In the genomic region with DNA sequence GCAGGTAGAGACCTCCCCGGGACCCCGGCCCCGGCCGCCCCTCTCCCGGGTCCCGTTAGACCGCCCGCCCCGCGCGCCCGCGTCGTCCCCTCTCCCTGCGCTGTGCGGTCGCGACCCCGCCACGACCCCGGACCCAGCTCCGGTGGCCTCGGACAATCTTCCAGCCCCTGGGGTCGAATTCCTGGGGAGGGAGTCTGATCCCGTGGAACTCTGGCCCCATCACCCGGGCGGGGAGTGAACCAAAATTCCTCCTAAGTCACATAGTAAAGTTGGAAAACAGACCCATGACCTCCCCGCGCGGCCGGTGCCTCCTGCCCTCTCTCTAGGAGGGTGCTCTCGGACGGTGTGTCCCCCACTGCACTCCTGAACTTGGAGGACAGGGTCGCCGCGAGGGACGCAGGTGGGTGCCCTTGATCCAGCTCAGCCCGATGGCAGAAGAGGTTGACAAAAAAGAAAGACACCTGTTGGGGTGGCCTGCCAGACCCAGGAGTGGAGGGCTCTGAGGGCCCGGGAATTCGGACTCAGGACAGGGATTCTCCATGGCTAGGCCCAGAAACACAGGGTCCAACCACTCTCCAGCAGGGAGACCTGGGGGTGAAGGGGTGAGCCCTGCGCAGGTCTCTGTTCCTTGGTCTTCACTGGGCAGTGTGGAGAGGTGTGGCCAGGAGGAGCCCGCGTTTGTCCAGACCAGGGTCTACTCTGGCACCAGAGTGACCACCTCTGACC, we compare ENCODE assay signal across 8 cellular contexts. TPM values are rescaled to one million over a fixed set of nuclear protein-coding genes. Genes with fewer than 3 reads are reported as not detected.
DNase-seq lines count a peak whose midpoint lies in the region; ATAC-seq and TF ChIP-seq lines count a peak whose summit lies in the region.

No MANE protein-coding gene starts in this region.

- in situ Hi-C loops in GM13976 (cut with MboI; ENCODE audit: low sequenced_read_pairs, unreplicated experiment), result no loop called here

- H3K27me3 ChIP-seq in right atrium auricular region, result no peaks in the 10 kb centered on the region

- peaks cover 17% of the 10 kb centered on the region for H3K4me1 Mint-ChIP-seq in activated T-cell treated with anti-CD3 and anti-CD28 coated beads, Interleukin-2, amount 50 U/mL, for 4 hours (ENCODE audit: low read depth)

- DNase-seq in activated T-cell treated with anti-CD3 and anti-CD28 coated beads, Interleukin-2, amount 50 U/mL, for 4 hours, result no peak
- DNase-seq in right atrium auricular region (ENCODE audit: low spot score), result no peak
- DNase-seq in retinal pigment epithelial cell (ENCODE audit: low read depth), result no peak
- DNase-seq in GM13976 (ENCODE audit: low spot score), result no peak
- DNase-seq in DMS153 (lab: John Stamatoyannopoulos, UW), result no peak
- no peak for DNase-seq in SW 1271 (lab: John Stamatoyannopoulos, UW)

- no peak for ATAC-seq in activated T-cell treated with anti-CD3 and anti-CD28 coated beads, Interleukin-2, amount 50 U/mL, for 4 hours
- no peak for ATAC-seq in HG03460 (IDR thresholded peaks at IDR 0.05; ENCODE audit: unreplicated experiment)

- TF ChIP-seq CTCF in right atrium auricular region (IDR thresholded peaks at IDR 0.05) (peak in 1 of 2 donors; percentile 10), retinal pigment epithelial cell (conservative IDR thresholded peaks at IDR 0.05; ENCODE audit: low read depth, low read length) (no peak), GM13976 (IDR thresholded peaks at IDR 0.05; ENCODE audit: borderline replicate concordance, control extremely low read depth, extremely low read depth, insufficient read depth, missing control alignments) (no peak)

- peak overlapping the region; percentile 85 to 92 for H3K27ac ChIP-seq in right atrium auricular region

- H3K27me3 Mint-ChIP-seq in activated T-cell treated with anti-CD3 and anti-CD28 coated beads, Interleukin-2, amount 50 U/mL, for 4 hours (ENCODE audit: low read depth), result peaks cover 29% of the 10 kb centered on the region

- H3K9me3 ChIP-seq in right atrium auricular region, result no peaks in the 10 kb centered on the region

- H3K4me1 ChIP-seq in right atrium auricular region, result peaks cover 0 to 53% of the 10 kb centered on the region in 2 donors

- H3K4me3 ChIP-seq in GM08714 (ENCODE audit: low read length) (peak overlapping the region; percentile 10; the same call in 1 of the 2 replicates), right atrium auricular region (peak overlapping the region; percentile 64 to 65), retinal pigment epithelial cell (ENCODE audit: low read length) (peak overlapping the region; percentile 35)

- peaks cover 10% of the 10 kb centered on the region for H3K36me3 ChIP-seq in right atrium auricular region

- H3K36me3 Mint-ChIP-seq in activated T-cell treated with anti-CD3 and anti-CD28 coated beads, Interleukin-2, amount 50 U/mL, for 4 hours (ENCODE audit: insufficient read depth), result no peaks in the 10 kb centered on the region

- H3K9me3 Mint-ChIP-seq in activated T-cell treated with anti-CD3 and anti-CD28 coated beads, Interleukin-2, amount 50 U/mL, for 4 hours, result no peaks in the 10 kb centered on the region

- peak overlapping the region; percentile 74 for H3K4me3 Mint-ChIP-seq in activated T-cell treated with anti-CD3 and anti-CD28 coated beads, Interleukin-2, amount 50 U/mL, for 4 hours

RNA-seq across cellular contexts. Expression of a gene that starts 0.5 kb away (rescaled TPM):
- under 1 TPM; 0.19 to 0.34 (median 0.33) TPM for total RNA-seq in activated T-cell treated with anti-CD3 and anti-CD28 coated beads, Interleukin-2, amount 50 U/mL, for 4 hours
- 10 to 100 TPM; 21.9 to 41.1 TPM for total RNA-seq in right atrium auricular region

RNA-seq across cellular contexts. Expression of a gene that starts 29.8 kb away (rescaled TPM):
- total RNA-seq in activated T-cell treated with anti-CD3 and anti-CD28 coated beads, Interleukin-2, amount 50 U/mL, for 4 hours, result 100 to 1,000 TPM; 228 to 237 (median 236) TPM
- 100 to 1,000 TPM in 1 of 2 donors, 10 to 100 TPM in 1; 96.7 to 146 TPM for total RNA-seq in right atrium auricular region

RNA-seq across cellular contexts. Expression of a gene that starts 34.1 kb away (rescaled TPM):
- total RNA-seq in activated T-cell treated with anti-CD3 and anti-CD28 coated beads, Interleukin-2, amount 50 U/mL, for 4 hours, result under 1 TPM in 1 of 3 donors, not detected in 2; 0.40 TPM
- total RNA-seq in right atrium auricular region, result not detected

RNA-seq across cellular contexts. Expression of a gene that starts 41.8 kb away (rescaled TPM):
- total RNA-seq in activated T-cell treated with anti-CD3 and anti-CD28 coated beads, Interleukin-2, amount 50 U/mL, for 4 hours, result under 1 TPM; 0.43 to 0.82 (median 0.50) TPM
- total RNA-seq in right atrium auricular region, result 10 to 100 TPM; 28.6 to 37.2 TPM

Comparison
In these comparisons a context has a peak if more than half of its experiments do, and no peak if none do; other contexts are left out.
1. H3K4me3 ChIP-seq: peak in every context shown above with its lines; median percentile 64 in right atrium auricular region; 35 in retinal pigment epithelial cell; 10 in GM08714.
2. RNA of a gene that starts 0.5 kb away (total RNA-seq): 21.9 to 41.1 TPM in right atrium auricular region; 0.19 to 0.34 TPM in activated T-cell treated with anti-CD3 and anti-CD28 coated beads, Interleukin-2, amount 50 U/mL, for 4 hours; every median in the first group is over 10 times any median in the second.